In genomic region chr9:86604741-86605140, GRCh38 we compare ENCODE assay signal across 1 cellular context.
TF ChIP-seq lines count a peak whose summit lies in the region.

No MANE protein-coding gene starts in this region.

TF ChIP-seq in SK-N-SH treated with all-trans-retinoic acid at 6 μM for 48 hours, 23 proteins besides CTCF, POLR2A, EP300 and RAD21 (continued from another document):
- TF ChIP-seq, protein P1, sequence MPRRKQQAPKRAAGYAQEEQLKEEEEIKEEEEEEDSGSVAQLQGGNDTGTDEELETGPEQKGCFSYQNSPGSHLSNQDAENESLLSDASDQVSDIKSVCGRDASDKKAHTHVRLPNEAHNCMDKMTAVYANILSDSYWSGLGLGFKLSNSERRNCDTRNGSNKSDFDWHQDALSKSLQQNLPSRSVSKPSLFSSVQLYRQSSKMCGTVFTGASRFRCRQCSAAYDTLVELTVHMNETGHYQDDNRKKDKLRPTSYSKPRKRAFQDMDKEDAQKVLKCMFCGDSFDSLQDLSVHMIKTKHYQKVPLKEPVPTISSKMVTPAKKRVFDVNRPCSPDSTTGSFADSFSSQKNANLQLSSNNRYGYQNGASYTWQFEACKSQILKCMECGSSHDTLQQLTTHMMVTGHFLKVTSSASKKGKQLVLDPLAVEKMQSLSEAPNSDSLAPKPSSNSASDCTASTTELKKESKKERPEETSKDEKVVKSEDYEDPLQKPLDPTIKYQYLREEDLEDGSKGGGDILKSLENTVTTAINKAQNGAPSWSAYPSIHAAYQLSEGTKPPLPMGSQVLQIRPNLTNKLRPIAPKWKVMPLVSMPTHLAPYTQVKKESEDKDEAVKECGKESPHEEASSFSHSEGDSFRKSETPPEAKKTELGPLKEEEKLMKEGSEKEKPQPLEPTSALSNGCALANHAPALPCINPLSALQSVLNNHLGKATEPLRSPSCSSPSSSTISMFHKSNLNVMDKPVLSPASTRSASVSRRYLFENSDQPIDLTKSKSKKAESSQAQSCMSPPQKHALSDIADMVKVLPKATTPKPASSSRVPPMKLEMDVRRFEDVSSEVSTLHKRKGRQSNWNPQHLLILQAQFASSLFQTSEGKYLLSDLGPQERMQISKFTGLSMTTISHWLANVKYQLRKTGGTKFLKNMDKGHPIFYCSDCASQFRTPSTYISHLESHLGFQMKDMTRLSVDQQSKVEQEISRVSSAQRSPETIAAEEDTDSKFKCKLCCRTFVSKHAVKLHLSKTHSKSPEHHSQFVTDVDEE (CRISPR knock-in tag; IDR thresholded peaks at IDR 0.05): no peak
- TF ChIP-seq ZNF8 (CRISPR knock-in tag; IDR thresholded peaks at IDR 0.05) (no peak), TCF4 (CRISPR knock-in tag; IDR thresholded peaks at IDR 0.05; ENCODE audit: borderline replicate concordance) (no peak), SNAI2 (CRISPR knock-in tag; IDR thresholded peaks at IDR 0.05) (no peak), ARNTL (CRISPR knock-in tag; IDR thresholded peaks at IDR 0.05; ENCODE audit: borderline replicate concordance, low read depth) (no peak), GLIS3 (CRISPR knock-in tag; IDR thresholded peaks at IDR 0.05) (no peak), ZNF565 (CRISPR knock-in tag; conservative IDR thresholded peaks at IDR 0.05; ENCODE audit: low read depth) (no peak), ZFP30 (CRISPR knock-in tag; IDR thresholded peaks at IDR 0.05) (no peak)
TF ChIP-seq in SK-N-SH treated with all-trans-retinoic acid at 6 μM for 48 hours: peak in this region for 0.
